In genomic region chr17:54426287-54426886, GRCh38 we compare ENCODE assay signal across 11 cellular contexts.
DNase-seq lines count a peak whose midpoint lies in the region; ATAC-seq and TF ChIP-seq lines count a peak whose summit lies in the region.
"Had no signal": no experiment of that assay in that cellular context is flagged by ENCODE, and none has a peak within 500 bp of the region (broad histone marks: within the 10 kb centered on the region; RNA-seq: fewer than 3 reads in every experiment).

No MANE protein-coding gene starts in this region.

- DNase-seq in activated CD8-positive, alpha-beta T cell treated with anti-CD3 and anti-CD28 coated beads for 36 hours: peak; percentile 7
- DNase-seq in activated CD8-positive, alpha-beta T cell treated with anti-CD3 and anti-CD28 coated beads, Interleukin-2, amount 10 ng/mL, durations not matched to agents 7 days and 5 days: no peak
- DNase-seq in NT2/D1 (ENCODE audit: low read depth, low spot score) (peak; percentile 2), fibroblast of peridontal ligament (ENCODE audit: extremely low read depth) (peak; percentile 0), gastrocnemius medialis (no peak), H4 (ENCODE audit: low spot score) (no peak), GDM1 (lab: John Stamatoyannopoulos, UW) (no peak), KG1 (lab: John Stamatoyannopoulos, UW) (no peak)
- DNase-seq: naive thymus-derived CD4-positive, alpha-beta T cell had no signal

- intact Hi-C loops in activated CD8-positive, alpha-beta T cell treated with anti-CD3 and anti-CD28 coated beads for 36 hours (cut with micrococcal nuclease): no loop called here
- intact Hi-C loops in gastrocnemius medialis (cut with DNase I; ENCODE audit: low total_unique reads): no loop called here

- H3K27ac ChIP-seq in gastrocnemius medialis: no peak overlapping the region
- H3K27ac ChIP-seq: BLaER1 treated with 17β-estradiol and CSF1 and Interleukin-3, amounts not matched to agents 10 nM and 100 nM had no signal

- H3K4me1 ChIP-seq in NT2/D1 (ENCODE audit: insufficient read depth, insufficient read length) (no peaks in the 10 kb centered on the region), gastrocnemius medialis (no peaks in the 10 kb centered on the region)
- H3K4me1 ChIP-seq: BLaER1 treated with 17β-estradiol and CSF1 and Interleukin-3, amounts not matched to agents 10 nM and 100 nM had no signal

- CTCF ChIA-PET in activated CD8-positive, alpha-beta T cell treated with anti-CD3 and anti-CD28 coated beads for 36 hours (lab: Charles Lee): interaction anchor here (1.4 kb wide), 1 partner anchor 34 kb away, joined by 4 read pairs; no protein-coding TSS in a partner anchor
- CTCF ChIA-PET in activated CD8-positive, alpha-beta T cell treated with anti-CD3 and anti-CD28 coated beads, Interleukin-2, amount 10 ng/mL, durations not matched to agents 7 days and 5 days (lab: Charles Lee): interaction anchor here (0.7 kb wide), 1 partner anchor 9 kb away, joined by 3 read pairs; no protein-coding TSS in a partner anchor

- no peaks in the 10 kb centered on the region for H3K36me3 Mint-ChIP-seq in activated CD8-positive, alpha-beta T cell treated with anti-CD3 and anti-CD28 coated beads for 36 hours (ENCODE audit: low read depth)
- H3K36me3 Mint-ChIP-seq in activated CD8-positive, alpha-beta T cell treated with anti-CD3 and anti-CD28 coated beads, Interleukin-2, amount 10 ng/mL, durations not matched to agents 7 days and 5 days (ENCODE audit: low read depth): no peaks in the 10 kb centered on the region

- no peak overlapping the region for H3K4me3 ChIP-seq in NT2/D1 (ENCODE audit: insufficient read length, low read depth)
- no peak overlapping the region for H3K4me3 ChIP-seq in gastrocnemius medialis
- H3K4me3 ChIP-seq: BLaER1 treated with 17β-estradiol and CSF1 and Interleukin-3, amounts not matched to agents 10 nM and 100 nM had no signal

- in situ Hi-C loops in gastrocnemius medialis (cut with MboI; ENCODE audit: low sequenced_read_pairs in 4 of 4): no loop called here

- ATAC-seq in activated CD8-positive, alpha-beta T cell treated with anti-CD3 and anti-CD28 coated beads for 36 hours: no peak
- ATAC-seq in activated CD8-positive, alpha-beta T cell treated with anti-CD3 and anti-CD28 coated beads, Interleukin-2, amount 10 ng/mL, durations not matched to agents 7 days and 5 days: no peak
- ATAC-seq in gastrocnemius medialis: no peak
- ATAC-seq: naive thymus-derived CD4-positive, alpha-beta T cell had no signal

- TF ChIP-seq CTCF in activated CD8-positive, alpha-beta T cell treated with anti-CD3 and anti-CD28 coated beads for 36 hours (IDR thresholded peaks at IDR 0.05): no peak
- TF ChIP-seq CTCF in gastrocnemius medialis (IDR thresholded peaks at IDR 0.05 in 4 of 5, conservative IDR thresholded peaks at IDR 0.05 in 1 of 5): no peak

- no peak overlapping the region for H3K27ac Mint-ChIP-seq in activated CD8-positive, alpha-beta T cell treated with anti-CD3 and anti-CD28 coated beads for 36 hours
- H3K27ac Mint-ChIP-seq in activated CD8-positive, alpha-beta T cell treated with anti-CD3 and anti-CD28 coated beads, Interleukin-2, amount 10 ng/mL, durations not matched to agents 7 days and 5 days: no peak overlapping the region
- H3K27ac Mint-ChIP-seq: activated T-helper 2 cell treated with anti-CD3 and anti-CD28 coated beads, Interferon-gamma antibody, Interleukin-2, Interleukin-4, amounts not matched to agents 10 μg/mL and 5 μg/mL and 100 μg/mL, durations not matched to agents 14 hours and 24 hours and 36 hours; naive thymus-derived CD4-positive, alpha-beta T cell had no signal

- no peaks in the 10 kb centered on the region for H3K27me3 ChIP-seq in NT2/D1 (ENCODE audit: insufficient read depth, insufficient read length)
- H3K27me3 ChIP-seq in gastrocnemius medialis: no peaks in the 10 kb centered on the region
- H3K27me3 ChIP-seq: BLaER1 treated with 17β-estradiol and CSF1 and Interleukin-3, amounts not matched to agents 10 nM and 100 nM had no signal

- peaks cover 1% of the 10 kb centered on the region for H3K9me3 Mint-ChIP-seq in activated CD8-positive, alpha-beta T cell treated with anti-CD3 and anti-CD28 coated beads for 36 hours
- no peaks in the 10 kb centered on the region for H3K9me3 Mint-ChIP-seq in activated CD8-positive, alpha-beta T cell treated with anti-CD3 and anti-CD28 coated beads, Interleukin-2, amount 10 ng/mL, durations not matched to agents 7 days and 5 days (ENCODE audit: insufficient read depth)

- H3K9me3 ChIP-seq in NT2/D1 (ENCODE audit: insufficient read depth, low read length): no peaks in the 10 kb centered on the region
- no peaks in the 10 kb centered on the region for H3K9me3 ChIP-seq in gastrocnemius medialis
- H3K9me3 ChIP-seq: BLaER1 treated with 17β-estradiol and CSF1 and Interleukin-3, amounts not matched to agents 10 nM and 100 nM had no signal

- H3K4me3 Mint-ChIP-seq in activated CD8-positive, alpha-beta T cell treated with anti-CD3 and anti-CD28 coated beads for 36 hours: no peak overlapping the region
- H3K4me3 Mint-ChIP-seq in activated CD8-positive, alpha-beta T cell treated with anti-CD3 and anti-CD28 coated beads, Interleukin-2, amount 10 ng/mL, durations not matched to agents 7 days and 5 days: no peak overlapping the region
- H3K4me3 Mint-ChIP-seq: naive thymus-derived CD4-positive, alpha-beta T cell had no signal

- H3K4me1 Mint-ChIP-seq in activated CD8-positive, alpha-beta T cell treated with anti-CD3 and anti-CD28 coated beads for 36 hours (ENCODE audit: low read depth): no peaks in the 10 kb centered on the region
- H3K4me1 Mint-ChIP-seq in activated CD8-positive, alpha-beta T cell treated with anti-CD3 and anti-CD28 coated beads, Interleukin-2, amount 10 ng/mL, durations not matched to agents 7 days and 5 days (ENCODE audit: low read depth): no peaks in the 10 kb centered on the region

- no peak for TF ChIP-seq POLR2A in gastrocnemius medialis (IDR thresholded peaks at IDR 0.05)

- no peak overlapping the region for H3K9ac ChIP-seq in NT2/D1 (ENCODE audit: insufficient read length, low read depth)
- H3K9ac ChIP-seq: BLaER1 treated with 17β-estradiol and CSF1 and Interleukin-3, amounts not matched to agents 10 nM and 100 nM had no signal

- H3K36me3 ChIP-seq in NT2/D1 (ENCODE audit: insufficient read depth, insufficient read length, low read length) (no peaks in the 10 kb centered on the region), gastrocnemius medialis (no peaks in the 10 kb centered on the region)
- H3K36me3 ChIP-seq: BLaER1 treated with 17β-estradiol and CSF1 and Interleukin-3, amounts not matched to agents 10 nM and 100 nM had no signal

- no peaks in the 10 kb centered on the region for H3K27me3 Mint-ChIP-seq in activated CD8-positive, alpha-beta T cell treated with anti-CD3 and anti-CD28 coated beads for 36 hours
- H3K27me3 Mint-ChIP-seq in activated CD8-positive, alpha-beta T cell treated with anti-CD3 and anti-CD28 coated beads, Interleukin-2, amount 10 ng/mL, durations not matched to agents 7 days and 5 days (ENCODE audit: low read depth): no peaks in the 10 kb centered on the region
- H3K27me3 Mint-ChIP-seq: naive thymus-derived CD4-positive, alpha-beta T cell had no signal

- POLR2A ChIA-PET in activated CD8-positive, alpha-beta T cell treated with anti-CD3 and anti-CD28 coated beads for 36 hours (lab: Charles Lee): no interaction called here
- POLR2A ChIA-PET in activated CD8-positive, alpha-beta T cell treated with anti-CD3 and anti-CD28 coated beads, Interleukin-2, amount 10 ng/mL, durations not matched to agents 7 days and 5 days (lab: Charles Lee): no interaction called here

Comparison
In these comparisons a context has a peak if more than half of its experiments do, and no peak if none do; other contexts are left out.
1. DNase-seq: peak in activated CD8-positive, alpha-beta T cell treated with anti-CD3 and anti-CD28 coated beads for 36 hours (single experiment), NT2/D1 (single experiment) and fibroblast of peridontal ligament (single experiment); none in activated CD8-positive, alpha-beta T cell treated with anti-CD3 and anti-CD28 coated beads, Interleukin-2, amount 10 ng/mL, durations not matched to agents 7 days and 5 days (single experiment), gastrocnemius medialis (0 of 2), H4 (single experiment), GDM1 (single experiment) and KG1 (single experiment).